27 cellular contexts compared by ENCODE assay signal in the genomic region with DNA sequence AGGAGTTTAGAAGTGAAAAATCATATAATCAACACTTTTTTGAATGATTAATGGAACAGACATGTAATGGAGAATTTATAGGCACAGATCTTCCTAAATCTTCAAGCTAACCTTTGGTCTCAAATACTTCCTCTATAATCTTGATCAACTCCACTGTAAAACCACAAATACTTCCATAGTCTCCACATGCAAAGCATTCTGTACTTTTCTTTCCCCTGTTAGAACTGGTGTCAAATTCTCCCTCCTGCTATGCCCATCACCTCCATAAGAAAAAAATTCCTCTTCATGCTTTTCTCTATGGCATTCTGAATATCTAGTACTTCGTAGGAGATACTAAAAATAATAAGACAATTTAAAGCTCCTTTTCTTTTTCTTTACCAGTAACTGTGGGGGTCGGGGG.
"Had no signal": no experiment of that assay in that cellular context is flagged by ENCODE, and none has a peak within 500 bp of the region (broad histone marks: within the 10 kb centered on the region; RNA-seq: fewer than 3 reads in every experiment).

No MANE protein-coding gene starts in this region.

- H3K36me3 Mint-ChIP-seq: activated CD4-positive, alpha-beta memory T cell treated with anti-CD3 and anti-CD28 coated beads for 36 hours; activated naive CD8-positive, alpha-beta T cell; IgD-negative memory B cell had no signal

- H3K9me3 Mint-ChIP-seq: activated B cell treated with CpG ODN at 0.5 μM for 24 hours; activated CD4-positive, alpha-beta memory T cell treated with anti-CD3 and anti-CD28 coated beads for 36 hours; activated CD4-positive, alpha-beta T cell treated with anti-CD3 and anti-CD28 coated beads, Interleukin-2, amount 10 ng/mL, durations not matched to agents 7 days and 5 days; activated naive CD4-positive, alpha-beta T cell treated with anti-CD3 and anti-CD28 coated beads for 36 hours; T-helper 1 cell treated with Interleukin-12 subunit alpha and Interleukin-12 subunit beta and Interleukin-4 antibody, amounts not matched to agents 30 μg/mL and 1 μg/mL, for 36 hours had no signal

- DNase-seq: activated B cell treated with CpG ODN at 0.5 μM for 24 hours; activated CD4-positive, alpha-beta memory T cell treated with anti-CD3 and anti-CD28 coated beads for 36 hours; activated CD4-positive, alpha-beta T cell treated with anti-CD3 and anti-CD28 coated beads for 1 hour; activated CD4-positive, alpha-beta T cell treated with anti-CD3 and anti-CD28 coated beads, Interleukin-2, amount 10 ng/mL, durations not matched to agents 7 days and 5 days; activated gamma-delta T cell; activated naive CD4-positive, alpha-beta T cell treated with anti-CD3 and anti-CD28 coated beads for 36 hours; activated T-cell treated with anti-CD3 and anti-CD28 coated beads for 4 hours; activated T-cell treated with anti-CD3 and anti-CD28 coated beads, Interleukin-2, amount 50 U/mL, for 48 hours; amygdala; brain microvascular endothelial cell; KG1; MG63; NCI-H1092; NCI-H1417; NCI-H1930; NCI-H2171; NCI-H226; NCI-H526; NCI-H82; RPMI8226; SK-N-SH; T-helper 9 cell had no signal

- H3K4me3 Mint-ChIP-seq: activated B cell treated with CpG ODN at 0.5 μM for 24 hours; activated CD4-positive, alpha-beta memory T cell treated with anti-CD3 and anti-CD28 coated beads for 36 hours; activated CD4-positive, alpha-beta T cell treated with anti-CD3 and anti-CD28 coated beads, Interleukin-2, amount 10 ng/mL, durations not matched to agents 7 days and 5 days; activated naive CD4-positive, alpha-beta T cell treated with anti-CD3 and anti-CD28 coated beads for 36 hours; activated naive CD8-positive, alpha-beta T cell; activated T-helper 17 cell treated with anti-CD3 and anti-CD28 coated beads, Interleukin-2, amount 50 U/mL, for 72 hours; IgD-negative memory B cell; T-helper 1 cell treated with Interleukin-12 subunit alpha and Interleukin-12 subunit beta and Interleukin-4 antibody, amounts not matched to agents 30 μg/mL and 1 μg/mL, for 36 hours had no signal

- H3K27ac Mint-ChIP-seq: activated B cell treated with CpG ODN at 0.5 μM for 24 hours; activated CD4-positive, alpha-beta memory T cell treated with anti-CD3 and anti-CD28 coated beads for 36 hours; activated CD4-positive, alpha-beta T cell treated with anti-CD3 and anti-CD28 coated beads, Interleukin-2, amount 10 ng/mL, durations not matched to agents 7 days and 5 days; activated naive CD4-positive, alpha-beta T cell treated with anti-CD3 and anti-CD28 coated beads for 36 hours; activated naive CD8-positive, alpha-beta T cell; activated T-helper 17 cell treated with anti-CD3 and anti-CD28 coated beads, Interleukin-2, amount 50 U/mL, for 72 hours; T-helper 1 cell treated with Interleukin-12 subunit alpha and Interleukin-12 subunit beta and Interleukin-4 antibody, amounts not matched to agents 30 μg/mL and 1 μg/mL, for 36 hours had no signal

- H3K27ac ChIP-seq: brain microvascular endothelial cell, cardiac muscle cell had no signal

- H3K27me3 ChIP-seq: brain microvascular endothelial cell, cardiac muscle cell, MG63 had no signal

- H3K36me3 ChIP-seq: brain microvascular endothelial cell, cardiac muscle cell, MG63 had no signal

- H3K4me3 ChIP-seq: cardiac muscle cell, MG63 had no signal

- H3K4me1 Mint-ChIP-seq: activated B cell treated with CpG ODN at 0.5 μM for 24 hours; activated CD4-positive, alpha-beta T cell treated with anti-CD3 and anti-CD28 coated beads, Interleukin-2, amount 10 ng/mL, durations not matched to agents 7 days and 5 days; activated T-helper 17 cell treated with anti-CD3 and anti-CD28 coated beads, Interleukin-2, amount 50 U/mL, for 72 hours had no signal

- H3K9me3 ChIP-seq: MG63, SK-N-SH had no signal
